ENCODE assay signal across 8 cellular contexts in the genomic region with DNA sequence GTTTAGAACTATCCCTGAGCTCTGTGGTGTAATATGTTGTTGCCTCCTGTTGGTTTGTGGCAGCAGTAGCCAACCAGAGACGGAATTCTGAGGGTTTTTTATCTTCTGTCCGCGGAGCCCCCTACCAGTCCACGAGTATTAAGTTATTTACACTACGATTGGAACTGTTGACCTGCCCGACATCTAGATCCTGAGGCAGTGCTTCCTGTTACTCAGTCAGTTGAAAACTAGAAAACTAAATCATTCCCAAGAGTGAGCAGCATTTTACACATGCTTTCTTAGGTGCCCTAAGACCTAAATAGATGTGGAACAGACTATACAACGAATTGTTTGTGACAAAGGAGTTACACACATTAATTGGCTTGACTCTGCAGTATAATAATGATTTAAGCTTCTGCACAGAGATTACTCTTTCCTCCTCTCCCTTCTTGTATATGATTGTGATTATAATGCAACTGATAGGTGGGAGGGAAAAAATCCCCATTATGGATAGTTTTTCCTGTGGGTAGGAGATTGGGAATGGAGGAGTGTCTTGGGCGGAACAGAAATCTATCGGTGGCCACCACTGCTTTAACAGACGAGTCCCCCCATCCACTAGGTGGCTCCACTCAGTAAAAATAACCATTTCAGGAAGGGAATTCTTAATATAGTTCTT. TPM values are rescaled to one million over a fixed set of nuclear protein-coding genes. Genes with fewer than 3 reads are reported as not detected.
A peak's percentile ranks its signal among the peaks of the same experiment; 100 is the strongest.
DNase-seq lines count a peak whose midpoint lies in the region; ATAC-seq and TF ChIP-seq lines count a peak whose summit lies in the region.

No MANE protein-coding gene starts in this region.

- TF ChIP-seq EP300 in esophagus muscularis mucosa (IDR thresholded peaks at IDR 0.05), result no peak
- TF ChIP-seq EP300 in neural cell (conservative IDR thresholded peaks at IDR 0.05; ENCODE audit: poor library complexity, severe bottlenecking), result no peak

- peaks cover 19% of the 10 kb centered on the region for H3K4me1 ChIP-seq in HAP-1
- peaks cover 4 to 29% (median 24%) of the 10 kb centered on the region in 4 donors for H3K4me1 ChIP-seq in esophagus muscularis mucosa

- intact Hi-C loops in esophagus muscularis mucosa (cut with DNase I), result loop anchor here (10.0 kb wide), 2 partner anchors 61 to 219 kb away; a partner anchor contains a TSS

- in situ Hi-C loops in Caki2 (cut with HindIII; ENCODE audit: low pct_unique_long_range_greater_than_20kb, low sequenced_read_pairs) (no loop called here), HAP-1 (cut with MboI; ENCODE audit: low sequenced_read_pairs) (no loop called here)

- TF ChIP-seq CTCF in esophagus muscularis mucosa (IDR thresholded peaks at IDR 0.05) (peak; percentile 35 to 53 (median 48)), neural cell (IDR thresholded peaks at IDR 0.05; ENCODE audit: poor library complexity, severe bottlenecking) (peak; percentile 80)

- 14% methylated on average over 10 of the region's 10 CpGs for WGBS in esophagus muscularis mucosa

- H3K4me2 ChIP-seq in neural cell (ENCODE audit: low read length), result peak overlapping the region; percentile 69

- H4K20me1 ChIP-seq in neural cell (ENCODE audit: insufficient read depth), result peaks cover 20% of the 10 kb centered on the region

- H3K27ac ChIP-seq in esophagus muscularis mucosa (replicated peaks in 1 of 4), result peak overlapping the region; percentile 100
- peak overlapping the region; percentile 98 for H3K27ac ChIP-seq in neural cell (ENCODE audit: low read length)

- H3K27me3 ChIP-seq in HAP-1 (ENCODE audit: low read depth) (no peaks in the 10 kb centered on the region), esophagus muscularis mucosa (no peaks in the 10 kb centered on the region), neural cell (ENCODE audit: insufficient read depth, low read depth, low read length) (no peaks in the 10 kb centered on the region)

- H3K9me3 ChIP-seq in HAP-1 (no peaks in the 10 kb centered on the region; the same call in 1 of the 2 replicates), esophagus muscularis mucosa (no peaks in the 10 kb centered on the region), neural cell (ENCODE audit: low read length) (no peaks in the 10 kb centered on the region)

- H3K4me3 ChIP-seq in HAP-1 (peak overlapping the region; percentile 79), esophagus muscularis mucosa (peak overlapping the region; percentile 89 to 97 (median 94)), neural cell (ENCODE audit: low read length) (peak overlapping the region; percentile 92)

- H3K36me3 ChIP-seq in HAP-1 (replicated peaks), result peaks cover 30% of the 10 kb centered on the region
- H3K36me3 ChIP-seq in esophagus muscularis mucosa, result peaks cover 4 to 28% (median 20%) of the 10 kb centered on the region in 4 donors
- H3K36me3 ChIP-seq in neural cell (ENCODE audit: insufficient read depth, low read length), result peaks cover 12% of the 10 kb centered on the region

- peak; percentile 81 for DNase-seq in Caki2 (ENCODE audit: low read depth)
- peak; percentile 78 to 80 for DNase-seq in HAP-1 (ENCODE audit: low spot score in 2 of 2)
- DNase-seq in NCI-H446 (lab: John Stamatoyannopoulos, UW), result peak; percentile 12 to 55
- peak; percentile 21 for DNase-seq in activated CD4-positive, alpha-beta T cell treated with anti-CD3 and anti-CD28 coated beads, Interleukin-2, amount 50 U/mL, for 1 hour
- DNase-seq in esophagus muscularis mucosa (ENCODE audit: extremely low spot score), result no peak

- ATAC-seq in HG03108 (IDR thresholded peaks at IDR 0.05; ENCODE audit: unreplicated experiment) (no peak), HG03442 (IDR thresholded peaks at IDR 0.05; ENCODE audit: unreplicated experiment) (no peak)

- TF ChIP-seq POLR2A in esophagus muscularis mucosa (IDR thresholded peaks at IDR 0.05; ENCODE audit: low read depth), result no peak

- TF ChIP-seq RAD21 in neural cell (conservative IDR thresholded peaks at IDR 0.05), result peak; percentile 54

- no peaks in the 10 kb centered on the region for H3K9me2 ChIP-seq in neural cell (ENCODE audit: insufficient read depth, low read length)

- H3F3A ChIP-seq in neural cell (ENCODE audit: insufficient read depth, low read length, poor library complexity, severe bottlenecking), result peaks cover 6% of the 10 kb centered on the region

- H3K9ac ChIP-seq in neural cell (ENCODE audit: low read length), result peak overlapping the region; percentile 99

- peaks cover 62% of the 10 kb centered on the region for H3K79me2 ChIP-seq in neural cell (replicated peaks; ENCODE audit: insufficient read depth, low read length)

- H2AFZ ChIP-seq in neural cell (ENCODE audit: low read depth, low read length), result no peak overlapping the region

TF ChIP-seq in neural cell, 6 proteins besides CTCF, POLR2A, EP300 and RAD21:
- TF ChIP-seq, protein P1, sequence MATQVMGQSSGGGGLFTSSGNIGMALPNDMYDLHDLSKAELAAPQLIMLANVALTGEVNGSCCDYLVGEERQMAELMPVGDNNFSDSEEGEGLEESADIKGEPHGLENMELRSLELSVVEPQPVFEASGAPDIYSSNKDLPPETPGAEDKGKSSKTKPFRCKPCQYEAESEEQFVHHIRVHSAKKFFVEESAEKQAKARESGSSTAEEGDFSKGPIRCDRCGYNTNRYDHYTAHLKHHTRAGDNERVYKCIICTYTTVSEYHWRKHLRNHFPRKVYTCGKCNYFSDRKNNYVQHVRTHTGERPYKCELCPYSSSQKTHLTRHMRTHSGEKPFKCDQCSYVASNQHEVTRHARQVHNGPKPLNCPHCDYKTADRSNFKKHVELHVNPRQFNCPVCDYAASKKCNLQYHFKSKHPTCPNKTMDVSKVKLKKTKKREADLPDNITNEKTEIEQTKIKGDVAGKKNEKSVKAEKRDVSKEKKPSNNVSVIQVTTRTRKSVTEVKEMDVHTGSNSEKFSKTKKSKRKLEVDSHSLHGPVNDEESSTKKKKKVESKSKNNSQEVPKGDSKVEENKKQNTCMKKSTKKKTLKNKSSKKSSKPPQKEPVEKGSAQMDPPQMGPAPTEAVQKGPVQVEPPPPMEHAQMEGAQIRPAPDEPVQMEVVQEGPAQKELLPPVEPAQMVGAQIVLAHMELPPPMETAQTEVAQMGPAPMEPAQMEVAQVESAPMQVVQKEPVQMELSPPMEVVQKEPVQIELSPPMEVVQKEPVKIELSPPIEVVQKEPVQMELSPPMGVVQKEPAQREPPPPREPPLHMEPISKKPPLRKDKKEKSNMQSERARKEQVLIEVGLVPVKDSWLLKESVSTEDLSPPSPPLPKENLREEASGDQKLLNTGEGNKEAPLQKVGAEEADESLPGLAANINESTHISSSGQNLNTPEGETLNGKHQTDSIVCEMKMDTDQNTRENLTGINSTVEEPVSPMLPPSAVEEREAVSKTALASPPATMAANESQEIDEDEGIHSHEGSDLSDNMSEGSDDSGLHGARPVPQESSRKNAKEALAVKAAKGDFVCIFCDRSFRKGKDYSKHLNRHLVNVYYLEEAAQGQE (IDR thresholded peaks at IDR 0.05; ENCODE audit: borderline replicate concordance), result peak; percentile 18
- TF ChIP-seq MXI1 (conservative IDR thresholded peaks at IDR 0.05; ENCODE audit: poor library complexity, severe bottlenecking) (no peak), SMC3 (conservative IDR thresholded peaks at IDR 0.05; ENCODE audit: poor library complexity) (peak; percentile 71)

RNA-seq across cellular contexts. Expression of a gene that starts 1.7 kb away (rescaled TPM):
- 6.5 and 38.1 TPM in 2 replicates for total RNA-seq in Caki2 (2014; rRNA removed; shearing (Covaris generic); ENCODE audit: low replicate concordance)
- total RNA-seq in esophagus muscularis mucosa, result 10 to 100 TPM; 23.7 to 31.3 (median 27.8) TPM
- 51.5 and 57.6 TPM in 2 replicates for polyA plus RNA-seq in neural cell
- polyA minus RNA-seq in neural cell, result 98.4 and 136 TPM in 2 replicates
